In genomic region chr6:7672066-7673062, GRCh38 we compare ENCODE assay signal across 13 cellular contexts. TPM values are rescaled to one million over a fixed set of nuclear protein-coding genes. Genes with fewer than 3 reads are reported as not detected.
DNase-seq lines count a peak whose midpoint lies in the region; ATAC-seq and TF ChIP-seq lines count a peak whose summit lies in the region.
"Had no signal": no experiment of that assay in that cellular context is flagged by ENCODE, and none has a peak within 500 bp of the region (broad histone marks: within the 10 kb centered on the region; RNA-seq: fewer than 3 reads in every experiment).

No MANE protein-coding gene starts in this region.

- H3K27ac Mint-ChIP-seq in osteocyte (ENCODE audit: unreplicated experiment), result peak overlapping the region; percentile 57
- H3K27ac Mint-ChIP-seq: activated naive CD8-positive, alpha-beta T cell treated with anti-CD3 and anti-CD28 coated beads, Interleukin-2, amount 50 U/mL, for 24 hours had no signal

- peak overlapping the region; percentile 40 for H3K4me3 Mint-ChIP-seq in osteocyte (ENCODE audit: unreplicated experiment)
- H3K4me3 Mint-ChIP-seq: activated naive CD8-positive, alpha-beta T cell treated with anti-CD3 and anti-CD28 coated beads, Interleukin-2, amount 50 U/mL, for 24 hours had no signal

- H3K27me3 Mint-ChIP-seq in osteocyte (ENCODE audit: unreplicated experiment), result peaks cover 6% of the 10 kb centered on the region

- no peak for TF ChIP-seq CTCF in osteocyte (IDR thresholded peaks at IDR 0.05)

- DNase-seq in COLO829 (ENCODE audit: low spot score) (peak; percentile 86), SW480 (ENCODE audit: low spot score) (peak; percentile 21), fibroblast of peridontal ligament (ENCODE audit: extremely low read depth) (peak; percentile 71), osteocyte (ENCODE audit: extremely low spot score, unreplicated experiment) (no peak), RKO (ENCODE audit: low spot score) (no peak), NCI-H1417 treated with DMSO at 0.1 percent for 48 hours (lab: John Stamatoyannopoulos, UW) (no peak)
- no peak for DNase-seq in activated CD8-positive, alpha-beta memory T cell treated with anti-CD3 and anti-CD28 coated beads for 24 hours
- DNase-seq: activated CD8-positive, alpha-beta memory T cell treated with anti-CD3 and anti-CD28 coated beads, Interleukin-2, amount 50 U/mL, for 48 hours; activated naive CD8-positive, alpha-beta T cell treated with anti-CD3 and anti-CD28 coated beads, Interleukin-2, amount 50 U/mL, for 24 hours; AML-193; NCI-H345 had no signal

- H3K9me3 Mint-ChIP-seq in osteocyte (ENCODE audit: unreplicated experiment), result no peaks in the 10 kb centered on the region
- H3K9me3 Mint-ChIP-seq: activated naive CD8-positive, alpha-beta T cell treated with anti-CD3 and anti-CD28 coated beads, Interleukin-2, amount 50 U/mL, for 24 hours had no signal

- no peak for ATAC-seq in GM21576 (IDR thresholded peaks at IDR 0.05; ENCODE audit: unreplicated experiment)
- ATAC-seq: activated naive CD8-positive, alpha-beta T cell treated with anti-CD3 and anti-CD28 coated beads, Interleukin-2, amount 50 U/mL, for 24 hours had no signal

- no peaks in the 10 kb centered on the region for H3K36me3 Mint-ChIP-seq in osteocyte (ENCODE audit: unreplicated experiment)

- H3K4me1 Mint-ChIP-seq in osteocyte (ENCODE audit: unreplicated experiment), result peaks cover 31% of the 10 kb centered on the region
- H3K4me1 Mint-ChIP-seq: activated naive CD8-positive, alpha-beta T cell treated with anti-CD3 and anti-CD28 coated beads, Interleukin-2, amount 50 U/mL, for 24 hours had no signal

RNA-seq across cellular contexts. Expression of gene BMP6, which starts 53.5 kb away (rescaled TPM):
- total RNA-seq in osteocyte, result not detected in 2 replicates
- total RNA-seq: M059J had no signal

Comparison
In these comparisons a context has a peak if more than half of its experiments do, and no peak if none do; other contexts are left out.
1. DNase-seq: peak in COLO829 (single experiment), SW480 (single experiment) and fibroblast of peridontal ligament (single experiment); none in osteocyte (single experiment), RKO (single experiment), activated CD8-positive, alpha-beta memory T cell treated with anti-CD3 and anti-CD28 coated beads for 24 hours (single experiment) and NCI-H1417 treated with DMSO at 0.1 percent for 48 hours (single experiment).